ENCODE assay signal across 8 cellular contexts in genomic region chr2:170815746-170816498, GRCh38. TPM values are rescaled to one million over a fixed set of nuclear protein-coding genes. Genes with fewer than 3 reads are reported as not detected.
DNase-seq lines count a peak whose midpoint lies in the region; ATAC-seq and TF ChIP-seq lines count a peak whose summit lies in the region.

No MANE protein-coding gene starts in this region.

- TF ChIP-seq CTCF in MM.1S (IDR thresholded peaks at IDR 0.05; ENCODE audit: low read length), result peak; percentile 78

- intact Hi-C loops in left ventricle myocardium superior (cut with micrococcal nuclease), result loop anchor here (10.0 kb wide), 3 partner anchors 331 to 451 kb away; no protein-coding TSS in a partner anchor

- peak overlapping the region; percentile 97 for H3K4me2 ChIP-seq in MM.1S (ENCODE audit: low read depth, low read length)

- no peaks in the 10 kb centered on the region for H3K9me3 ChIP-seq in MM.1S (replicated peaks; ENCODE audit: insufficient read depth, low read length)

- H3K79me2 ChIP-seq in MM.1S (ENCODE audit: low read length), result no peaks in the 10 kb centered on the region

- 0 out of 2 replicates have a peak overlapping the region, but pooled peaks have one; percentile 13 for H3K9ac ChIP-seq in MM.1S (ENCODE audit: low read length)
- H3K9ac ChIP-seq in rectal smooth muscle tissue (ENCODE audit: low read length), result no peak overlapping the region

- in situ Hi-C loops in SK-MEL-5 (cut with HindIII; ENCODE audit: low pct_unique_long_range_greater_than_20kb, low sequenced_read_pairs), result no loop called here

- no peaks in the 10 kb centered on the region for H4K20me1 ChIP-seq in MM.1S (ENCODE audit: insufficient read depth, low read length)

- DNase-seq in NCI-H187 (lab: John Stamatoyannopoulos, UW) (peak; percentile 37 to 47), NCI-H187 treated with DMSO at 0.1 percent for 48 hours (lab: John Stamatoyannopoulos, UW) (no peak), MM.1S (peak; percentile 80), SK-MEL-5 (ENCODE audit: low read depth, low spot score) (peak; percentile 73), left ventricle myocardium superior (peak; percentile 69), mesenteric fat pad (ENCODE audit: low spot score) (no peak)
- peak; percentile 66 to 78 for DNase-seq in activated naive CD4-positive, alpha-beta T cell treated with anti-CD3 and anti-CD28 coated beads, Interleukin-2, amount 50 U/mL, for 72 hours (ENCODE audit: low spot score in 2 of 2)

- H3K36me3 ChIP-seq in MM.1S (replicated peaks; ENCODE audit: insufficient read depth, low read length), result no peaks in the 10 kb centered on the region
- no peaks in the 10 kb centered on the region for H3K36me3 ChIP-seq in rectal smooth muscle tissue (ENCODE audit: control insufficient read depth, insufficient read depth, low read length)

- no peaks in the 10 kb centered on the region for H3K9me3 Mint-ChIP-seq in activated naive CD4-positive, alpha-beta T cell treated with anti-CD3 and anti-CD28 coated beads, Interleukin-2, amount 50 U/mL, for 72 hours

- ATAC-seq in activated naive CD4-positive, alpha-beta T cell treated with anti-CD3 and anti-CD28 coated beads, Interleukin-2, amount 50 U/mL, for 72 hours, result peak; percentile 62 to 64
- ATAC-seq in left ventricle myocardium superior, result peak; percentile 79

- peak overlapping the region; percentile 70 for H2AFZ ChIP-seq in MM.1S (ENCODE audit: low read length)

- H3K4me1 ChIP-seq in MM.1S (ENCODE audit: low read length), result peaks cover 14% of the 10 kb centered on the region
- H3K4me1 ChIP-seq in rectal smooth muscle tissue (ENCODE audit: control insufficient read depth, insufficient read depth, low read length), result peaks cover 8% of the 10 kb centered on the region

- peak overlapping the region; percentile 63 for H3K4me3 ChIP-seq in MM.1S (ENCODE audit: low read length)
- H3K4me3 ChIP-seq in rectal smooth muscle tissue (ENCODE audit: low read length), result peak overlapping the region; percentile 72

- H3K27me3 ChIP-seq in MM.1S (replicated peaks; ENCODE audit: insufficient read depth, low read length) (peaks cover 61% of the 10 kb centered on the region), rectal smooth muscle tissue (ENCODE audit: control insufficient read depth, insufficient read depth, low read length) (peaks cover 60% of the 10 kb centered on the region)

- no peak overlapping the region for H3K27ac Mint-ChIP-seq in activated naive CD4-positive, alpha-beta T cell treated with anti-CD3 and anti-CD28 coated beads, Interleukin-2, amount 50 U/mL, for 72 hours

- no peaks in the 10 kb centered on the region for H3F3A ChIP-seq in MM.1S (ENCODE audit: insufficient read depth, low read length)

- no peaks in the 10 kb centered on the region for H3K9me2 ChIP-seq in MM.1S (replicated peaks; ENCODE audit: insufficient read depth, low read length)

- H3K36me3 Mint-ChIP-seq in activated naive CD4-positive, alpha-beta T cell treated with anti-CD3 and anti-CD28 coated beads, Interleukin-2, amount 50 U/mL, for 72 hours, result peaks cover 0 to 11% of the 10 kb centered on the region in 2 donors

- no peak overlapping the region for H3K27ac ChIP-seq in MM.1S (ENCODE audit: low read length)
- H3K27ac ChIP-seq in rectal smooth muscle tissue (ENCODE audit: low read depth, low read length), result no peak overlapping the region

RNA-seq across cellular contexts. Expression of gene GAD1, which starts 0.8 kb away (rescaled TPM):
- 18.1 and 23.5 TPM in 2 replicates for total RNA-seq in SK-MEL-5 (2014; rRNA removed; shearing (Covaris generic))
- 30.3 and 39.1 TPM in 2 replicates for polyA plus RNA-seq in SK-MEL-5 (2015; cell fraction: cytosol; rRNA removed)
- polyA plus RNA-seq in SK-MEL-5 (2015; cell fraction: nucleus; rRNA removed), result 120 and 143 TPM in 2 replicates
- total RNA-seq in activated naive CD4-positive, alpha-beta T cell treated with anti-CD3 and anti-CD28 coated beads, Interleukin-2, amount 50 U/mL, for 72 hours, result 1 to 10 TPM; 1.9 to 3.1 TPM
- total RNA-seq in left ventricle myocardium superior (not detected), mesenteric fat pad (not detected)

RNA-seq across cellular contexts. Expression of gene ERICH2, which starts 45.7 kb away (rescaled TPM):
- 0.45 and 1.4 TPM in 2 replicates for total RNA-seq in SK-MEL-5 (2014; rRNA removed; shearing (Covaris generic))
- polyA plus RNA-seq in SK-MEL-5 (2015; cell fraction: cytosol; rRNA removed), result 0.43 and 1.4 TPM in 2 replicates
- 0.76 TPM in 1 of 2 replicates, not detected in the other for polyA plus RNA-seq in SK-MEL-5 (2015; cell fraction: nucleus; rRNA removed)
- total RNA-seq in activated naive CD4-positive, alpha-beta T cell treated with anti-CD3 and anti-CD28 coated beads, Interleukin-2, amount 50 U/mL, for 72 hours, result not detected
- total RNA-seq in left ventricle myocardium superior, result 1.2 TPM
- total RNA-seq in mesenteric fat pad, result not detected

Comparison
In these comparisons a context has a peak if more than half of its experiments do, and no peak if none do; other contexts are left out.
1. DNase-seq: peak in NCI-H187 (2 of 2), MM.1S (single experiment), SK-MEL-5 (single experiment), activated naive CD4-positive, alpha-beta T cell treated with anti-CD3 and anti-CD28 coated beads, Interleukin-2, amount 50 U/mL, for 72 hours (2 of 2) and left ventricle myocardium superior (single experiment); none in NCI-H187 treated with DMSO at 0.1 percent for 48 hours (single experiment) and mesenteric fat pad (single experiment).